ENCODE assay signal across 9 cellular contexts in the genomic region with DNA sequence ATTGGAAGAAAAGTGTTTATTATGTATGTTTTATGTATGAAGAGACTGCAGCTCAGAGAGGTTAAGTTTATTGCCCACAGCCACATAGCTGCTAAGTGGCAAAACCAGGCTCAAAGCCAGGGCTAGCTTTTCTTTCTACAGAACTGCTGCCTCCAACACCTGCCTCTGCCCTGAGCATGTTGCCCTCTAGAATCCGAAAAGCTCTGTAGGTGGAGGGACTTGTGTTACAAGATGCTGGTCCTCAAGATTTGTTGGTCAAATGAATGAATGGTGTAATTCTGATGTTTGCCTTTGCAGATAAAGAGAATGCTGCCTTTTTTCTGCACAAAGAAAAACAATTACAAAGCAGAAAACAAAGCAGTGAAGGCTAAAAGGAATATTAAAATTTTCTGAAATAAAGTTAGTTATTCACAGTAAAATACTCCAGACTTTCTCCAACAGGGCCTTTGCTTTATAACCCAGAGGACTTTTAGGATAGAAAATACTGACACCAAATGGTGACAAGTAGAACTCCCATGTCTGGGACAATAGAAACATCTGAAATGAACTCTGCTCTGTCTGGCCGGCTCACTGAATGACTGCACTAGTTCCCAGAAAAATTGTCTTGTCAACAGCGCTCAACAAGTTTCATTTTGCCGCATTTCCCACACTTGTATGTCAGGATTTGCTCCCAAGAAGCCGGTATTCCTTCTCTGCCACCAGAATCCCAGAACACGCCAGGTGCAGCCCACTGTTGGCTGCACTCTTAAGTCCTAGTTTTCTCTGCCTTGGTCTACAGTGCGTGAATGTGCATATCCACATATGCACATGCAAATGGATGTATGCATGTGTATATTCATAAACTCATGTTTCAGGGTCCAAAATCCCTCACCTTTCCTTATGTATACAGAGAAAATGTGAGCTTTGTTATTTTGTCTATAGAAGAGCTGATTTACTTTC. TPM values are rescaled to one million over a fixed set of nuclear protein-coding genes. Genes with fewer than 3 reads are reported as not detected.
A peak's percentile ranks its signal among the peaks of the same experiment; 100 is the strongest.
DNase-seq lines count a peak whose midpoint lies in the region; ATAC-seq, FAIRE-seq and TF ChIP-seq lines count a peak whose summit lies in the region.
"Had no signal": no experiment of that assay in that cellular context is flagged by ENCODE, and none has a peak within 500 bp of the region (broad histone marks: within the 10 kb centered on the region; RNA-seq: fewer than 3 reads in every experiment).

No MANE protein-coding gene starts in this region.

- H3K27ac Mint-ChIP-seq in CD14-positive monocyte (no peak overlapping the region), endothelial cell (ENCODE audit: unreplicated experiment) (no peak overlapping the region)
- peak overlapping the region in 5 of 9 donors; percentile 9 to 89 (median 42) for H3K27ac Mint-ChIP-seq in naive thymus-derived CD4-positive, alpha-beta T cell

- CTCF ChIA-PET in naive thymus-derived CD4-positive, alpha-beta T cell (lab: Charles Lee): interaction anchor here (0.6 to 7.5 kb wide), 11 partner anchors 9 to 601 kb away, joined by 3 to 119 read pairs (median 4); no protein-coding TSS in a partner anchor

- H3K27ac ChIP-seq in naive thymus-derived CD4-positive, alpha-beta T cell (ENCODE audit: low read depth, low read length): no peak overlapping the region

- H3K9me3 ChIP-seq in naive thymus-derived CD4-positive, alpha-beta T cell (ENCODE audit: control insufficient read depth in 2 of 3, low read length in 3 of 3): no peaks in the 10 kb centered on the region

- DNase-seq in CD14-positive monocyte (ENCODE audit: low spot score) (no peak), GM18507 (ENCODE audit: extremely low spot score, insufficient read length, low read depth) (no peak), OCI-M1 (lab: John Stamatoyannopoulos, UW) (peak; percentile 75), endothelial cell (ENCODE audit: low spot score) (peak; percentile 34)
- peak in 6 of 9 donors; percentile 11 to 54 (median 44) for DNase-seq in naive thymus-derived CD4-positive, alpha-beta T cell
- DNase-seq in stimulated activated CD8-positive, alpha-beta memory T cell treated with anti-CD3 and anti-CD28 coated beads, Interleukin-4, amount 100 ng/mL, for 48 hours: no peak
- no peak for DNase-seq in activated T-cell treated with anti-CD3 and anti-CD28 coated beads, Interleukin-2, amount 50 U/mL, for 48 hours

- intact Hi-C loops in CD14-positive monocyte (cut with micrococcal nuclease): loop anchor here (2.0 to 10.0 kb wide), 3 partner anchors 64 to 278 kb away; no protein-coding TSS in a partner anchor
- intact Hi-C loops in naive thymus-derived CD4-positive, alpha-beta T cell (cut with micrococcal nuclease): loop anchor here (1.0 to 10.0 kb wide), 6 partner anchors 64 to 600 kb away; partner anchors contain the start of genes TCTN3 (in 2 of the 2), CCNJ (in 1 of the 2) and ZNF518A (in 1 of the 2)

- no peaks in the 10 kb centered on the region for H3K9me3 Mint-ChIP-seq in CD14-positive monocyte
- no peaks in the 10 kb centered on the region for H3K9me3 Mint-ChIP-seq in endothelial cell (ENCODE audit: unreplicated experiment)
- peaks cover 0 to 4% (median 0%) of the 10 kb centered on the region in 11 donors for H3K9me3 Mint-ChIP-seq in naive thymus-derived CD4-positive, alpha-beta T cell

- no peak overlapping the region for H3K4me3 ChIP-seq in naive thymus-derived CD4-positive, alpha-beta T cell (ENCODE audit: low read length)

- H3K36me3 Mint-ChIP-seq in CD14-positive monocyte (no peaks in the 10 kb centered on the region), endothelial cell (ENCODE audit: low read depth, unreplicated experiment) (no peaks in the 10 kb centered on the region)
- H3K36me3 Mint-ChIP-seq in naive thymus-derived CD4-positive, alpha-beta T cell: peaks cover 0 to 8% (median 0%) of the 10 kb centered on the region in 5 donors

- H3K27me3 ChIP-seq in naive thymus-derived CD4-positive, alpha-beta T cell (ENCODE audit: control insufficient read depth in 2 of 2, insufficient read depth in 2 of 2, low read length in 2 of 2): no peaks in the 10 kb centered on the region

- POLR2A ChIA-PET in naive thymus-derived CD4-positive, alpha-beta T cell (lab: Charles Lee): interaction anchor here (0.8 kb wide), 1 partner anchor 163 kb away, joined by 3 read pairs; the partner anchor contains the start of gene ZNF518A

- H3K27me3 Mint-ChIP-seq in CD14-positive monocyte (ENCODE audit: low read depth in 3 of 3): peaks cover 0 to 2% (median 0%) of the 10 kb centered on the region in 3 donors
- no peaks in the 10 kb centered on the region for H3K27me3 Mint-ChIP-seq in endothelial cell (ENCODE audit: unreplicated experiment)
- peaks cover 0 to 3% (median 0%) of the 10 kb centered on the region in 5 donors for H3K27me3 Mint-ChIP-seq in naive thymus-derived CD4-positive, alpha-beta T cell

- no peaks in the 10 kb centered on the region for H3K36me3 ChIP-seq in naive thymus-derived CD4-positive, alpha-beta T cell (ENCODE audit: control insufficient read depth in 2 of 3, insufficient read depth in 3 of 3, low read length in 3 of 3)

- H3K4me1 ChIP-seq in naive thymus-derived CD4-positive, alpha-beta T cell (ENCODE audit: control insufficient read depth in 2 of 2, insufficient read depth in 2 of 2, low read length in 2 of 2): peaks cover 0 to 25% of the 10 kb centered on the region in 2 donors

- H3K4me3 Mint-ChIP-seq in CD14-positive monocyte (no peak overlapping the region), endothelial cell (ENCODE audit: unreplicated experiment) (no peak overlapping the region)
- H3K4me3 Mint-ChIP-seq in naive thymus-derived CD4-positive, alpha-beta T cell: peak overlapping the region in 1 of 10 donors; percentile 2

- FAIRE-seq in GM18507 (lab: Jason Lieb, UNC): peak; percentile 94

- TF ChIP-seq CTCF in CD14-positive monocyte (IDR thresholded peaks at IDR 0.05): peak; percentile 69
- no peak for TF ChIP-seq CTCF in endothelial cell (IDR thresholded peaks at IDR 0.05; ENCODE audit: unreplicated experiment)

- peaks cover 23% of the 10 kb centered on the region for H3K4me1 Mint-ChIP-seq in CD14-positive monocyte
- H3K4me1 Mint-ChIP-seq in endothelial cell (ENCODE audit: unreplicated experiment): peaks cover 7% of the 10 kb centered on the region
- peaks cover 8 to 54% (median 43%) of the 10 kb centered on the region in 7 donors for H3K4me1 Mint-ChIP-seq in naive thymus-derived CD4-positive, alpha-beta T cell

- ATAC-seq in HG03354 (IDR thresholded peaks at IDR 0.05; ENCODE audit: poor library complexity, severe bottlenecking, unreplicated experiment): peak; percentile 65
- peak; percentile 70 for ATAC-seq in naive thymus-derived CD4-positive, alpha-beta T cell

RNA-seq across cellular contexts. Expression of gene DNTT, which starts 11.0 kb away (rescaled TPM):
- polyA plus RNA-seq in CD14-positive monocyte: not detected
- total RNA-seq in endothelial cell (ENCODE audit: unreplicated experiment): not detected
- under 1 TPM in 2 of 5 experiments, not detected in 3; 0.19 to 0.24 TPM for total RNA-seq in naive thymus-derived CD4-positive, alpha-beta T cell
- 1 to 10 TPM; 3.7 to 5.0 TPM for polyA plus RNA-seq in naive thymus-derived CD4-positive, alpha-beta T cell
- total RNA-seq: T-helper 1 cell treated with Interleukin-12 subunit alpha and Interleukin-12 subunit beta and Interleukin-4 antibody, amounts not matched to agents 30 ng/mL and 1 ng/mL, for 36 hours had no signal

RNA-seq across cellular contexts. Expression of gene BLNK, which starts 21.9 kb away (rescaled TPM):
- 1 to 10 TPM; 1.4 to 1.9 TPM for polyA plus RNA-seq in CD14-positive monocyte
- not detected for total RNA-seq in endothelial cell (ENCODE audit: unreplicated experiment)
- total RNA-seq in naive thymus-derived CD4-positive, alpha-beta T cell: 1 to 10 TPM in 2 of 5 experiments, under 1 TPM in 2, not detected in 1; 0.54 to 6.5 (median 1.5) TPM
- polyA plus RNA-seq in naive thymus-derived CD4-positive, alpha-beta T cell: under 1 TPM; 0.17 to 0.18 TPM
- total RNA-seq: T-helper 1 cell treated with Interleukin-12 subunit alpha and Interleukin-12 subunit beta and Interleukin-4 antibody, amounts not matched to agents 30 ng/mL and 1 ng/mL, for 36 hours had no signal

Comparison
In these comparisons a context has a peak if more than half of its experiments do, and no peak if none do; other contexts are left out.
1. DNase-seq: peak in OCI-M1 (single experiment), endothelial cell (single experiment) and naive thymus-derived CD4-positive, alpha-beta T cell (6 of 9); none in CD14-positive monocyte (single experiment), GM18507 (single experiment), stimulated activated CD8-positive, alpha-beta memory T cell treated with anti-CD3 and anti-CD28 coated beads, Interleukin-4, amount 100 ng/mL, for 48 hours (single experiment) and activated T-cell treated with anti-CD3 and anti-CD28 coated beads, Interleukin-2, amount 50 U/mL, for 48 hours (0 of 2).
2. H3K27ac Mint-ChIP-seq: peak in naive thymus-derived CD4-positive, alpha-beta T cell (5 of 9); none in CD14-positive monocyte (0 of 7) and endothelial cell (single experiment).